15 cellular contexts compared by ENCODE assay signal in the genomic region with DNA sequence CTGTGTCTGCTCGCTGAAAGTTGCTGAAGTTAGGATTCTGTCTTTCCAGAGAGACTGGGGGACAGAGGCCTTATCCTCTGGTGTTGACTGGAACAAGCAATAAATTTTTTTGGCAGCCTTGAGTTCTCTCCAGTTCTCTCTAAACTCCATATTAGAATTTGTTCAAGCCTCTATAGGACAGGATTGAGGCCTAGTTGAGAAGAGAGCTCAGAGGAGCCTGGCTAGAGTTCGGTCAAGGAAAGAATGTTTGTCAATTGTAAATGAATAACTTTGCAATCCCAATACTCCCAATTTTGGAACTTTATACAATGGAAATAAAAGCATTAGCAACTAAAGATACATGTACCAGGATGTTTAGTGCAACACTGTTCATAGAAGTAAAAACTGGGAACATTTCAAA. TPM values are rescaled to one million over a fixed set of nuclear protein-coding genes. Genes with fewer than 3 reads are reported as not detected.
DNase-seq lines count a peak whose midpoint lies in the region; ATAC-seq and TF ChIP-seq lines count a peak whose summit lies in the region.
"Had no signal": no experiment of that assay in that cellular context is flagged by ENCODE, and none has a peak within 500 bp of the region (broad histone marks: within the 10 kb centered on the region; RNA-seq: fewer than 3 reads in every experiment).

No MANE protein-coding gene starts in this region.

- no peaks in the 10 kb centered on the region for H3F3A ChIP-seq in neural progenitor cell (ENCODE audit: low read depth)

- no peak for TF ChIP-seq CTCF in left ventricle myocardium inferior (IDR thresholded peaks at IDR 0.05; ENCODE audit: borderline replicate concordance)
- no peak for TF ChIP-seq CTCF in endodermal cell (conservative IDR thresholded peaks at IDR 0.05)
- TF ChIP-seq CTCF in neural progenitor cell (IDR thresholded peaks at IDR 0.05), result no peak

- peak overlapping the region; percentile 60 for H3K4me3 ChIP-seq in left ventricle myocardium inferior
- H3K4me3 ChIP-seq in endodermal cell (ENCODE audit: low read length), result no peak overlapping the region
- no peak overlapping the region for H3K4me3 ChIP-seq in neural progenitor cell
- H3K4me3 ChIP-seq: BLaER1 treated with 17β-estradiol and CSF1 and Interleukin-3, amounts not matched to agents 10 nM and 100 nM; GM23248 had no signal

- H3K27me3 ChIP-seq in left ventricle myocardium inferior (ENCODE audit: low read depth) (no peaks in the 10 kb centered on the region), endodermal cell (ENCODE audit: control insufficient read depth, insufficient read depth, low read length, poor library complexity, severe bottlenecking) (no peaks in the 10 kb centered on the region), neural progenitor cell (no peaks in the 10 kb centered on the region)
- H3K27me3 ChIP-seq: BLaER1 treated with 17β-estradiol and CSF1 and Interleukin-3, amounts not matched to agents 10 nM and 100 nM had no signal

- peak overlapping the region; percentile 57 for H2AFZ ChIP-seq in neural progenitor cell (replicated peaks)
- H2AFZ ChIP-seq: GM23248 had no signal

- H3K4me1 Mint-ChIP-seq in endodermal cell (peaks cover 7% of the 10 kb centered on the region), neural progenitor cell (no peaks in the 10 kb centered on the region)
- H3K4me1 Mint-ChIP-seq: CD4-positive, CD25-positive, alpha-beta regulatory T cell had no signal

- H3K79me2 ChIP-seq in neural progenitor cell (ENCODE audit: low read depth), result no peaks in the 10 kb centered on the region

- H3K4me1 ChIP-seq in left ventricle myocardium inferior (peaks cover 56% of the 10 kb centered on the region), endodermal cell (ENCODE audit: control insufficient read depth, insufficient read depth, low read length) (no peaks in the 10 kb centered on the region), neural progenitor cell (no peaks in the 10 kb centered on the region)

- H3K4me3 Mint-ChIP-seq in endodermal cell, result no peak overlapping the region
- H3K4me3 Mint-ChIP-seq in neural progenitor cell, result no peak overlapping the region
- H3K4me3 Mint-ChIP-seq: CD4-positive, CD25-positive, alpha-beta regulatory T cell had no signal

- H4K20me1 ChIP-seq in neural progenitor cell (ENCODE audit: low read depth), result no peaks in the 10 kb centered on the region
- H4K20me1 ChIP-seq: BLaER1 treated with 17β-estradiol and CSF1 and Interleukin-3, amounts not matched to agents 10 nM and 100 nM had no signal

- no peak for ATAC-seq in sciatic nerve
- ATAC-seq: HCT116 had no signal

- WGBS in endodermal cell (ENCODE audit: insufficient coverage in 1 of 2, insufficient read length in 1 of 2), 2 experiments, result 98% methylated on average over 2 of the region's 2 CpGs; no CpG with 5 or more reads in 1 of the 2 experiments

- intact Hi-C loops in left ventricle myocardium inferior (cut with micrococcal nuclease) (no loop called here), cardiac septum (cut with DNase I) (loop anchor here (2.0 kb wide), 1 partner anchor 17 kb away; a partner anchor contains a TSS), sciatic nerve (cut with DNase I) (no loop called here)

- H3K9me3 Mint-ChIP-seq in endodermal cell (no peaks in the 10 kb centered on the region), neural progenitor cell (no peaks in the 10 kb centered on the region)

- no peak overlapping the region for H3K4me2 ChIP-seq in neural progenitor cell
- H3K4me2 ChIP-seq: BLaER1 treated with 17β-estradiol and CSF1 and Interleukin-3, amounts not matched to agents 10 nM and 100 nM had no signal

- H3K36me3 ChIP-seq in left ventricle myocardium inferior (no peaks in the 10 kb centered on the region), endodermal cell (ENCODE audit: control insufficient read depth, insufficient read depth, low read length) (no peaks in the 10 kb centered on the region), neural progenitor cell (no peaks in the 10 kb centered on the region)
- H3K36me3 ChIP-seq: BLaER1 treated with 17β-estradiol and CSF1 and Interleukin-3, amounts not matched to agents 10 nM and 100 nM had no signal

- DNase-seq in left ventricle myocardium inferior (no peak), cardiac septum (ENCODE audit: low spot score) (no peak), endodermal cell (no peak), neural progenitor cell (ENCODE audit: low spot score) (no peak), sciatic nerve (ENCODE audit: low spot score) (no peak), NCI-H526 treated with DMSO at 0.1 percent for 48 hours (lab: John Stamatoyannopoulos, UW) (no peak), NCI-H774 (lab: John Stamatoyannopoulos, UW) (no peak)
- DNase-seq: ACHN; Calu3; CD4-positive, CD25-positive, alpha-beta regulatory T cell; DMS 273 treated with DMSO at 0.1 percent for 48 hours; GM23248 had no signal

- H3K36me3 Mint-ChIP-seq in endodermal cell (ENCODE audit: low read depth), result no peaks in the 10 kb centered on the region
- H3K36me3 Mint-ChIP-seq in neural progenitor cell, result no peaks in the 10 kb centered on the region

- peaks cover 2% of the 10 kb centered on the region for H3K27me3 Mint-ChIP-seq in endodermal cell (ENCODE audit: insufficient read depth)
- no peaks in the 10 kb centered on the region for H3K27me3 Mint-ChIP-seq in neural progenitor cell (ENCODE audit: insufficient read depth, low read depth)
- H3K27me3 Mint-ChIP-seq: CD4-positive, CD25-positive, alpha-beta regulatory T cell had no signal

- H3K27ac ChIP-seq in left ventricle myocardium inferior (replicated peaks) (peak overlapping the region; percentile 85), endodermal cell (ENCODE audit: low read depth, low read length) (no peak overlapping the region), neural progenitor cell (no peak overlapping the region)
- H3K27ac ChIP-seq: BLaER1 treated with 17β-estradiol and CSF1 and Interleukin-3, amounts not matched to agents 10 nM and 100 nM; GM23248; HL-60 had no signal

- peak overlapping the region; percentile 26 for H3K27ac Mint-ChIP-seq in endodermal cell
- H3K27ac Mint-ChIP-seq in neural progenitor cell, result no peak overlapping the region
- H3K27ac Mint-ChIP-seq: CD4-positive, CD25-positive, alpha-beta regulatory T cell had no signal

- no peaks in the 10 kb centered on the region for H3K9me3 ChIP-seq in left ventricle myocardium inferior (replicated peaks)
- H3K9me3 ChIP-seq in endodermal cell (ENCODE audit: control insufficient read depth, low read length), result no peaks in the 10 kb centered on the region
- H3K9me3 ChIP-seq in neural progenitor cell (ENCODE audit: low read depth), result no peaks in the 10 kb centered on the region
- H3K9me3 ChIP-seq: BLaER1 treated with 17β-estradiol and CSF1 and Interleukin-3, amounts not matched to agents 10 nM and 100 nM had no signal

- H3K9ac ChIP-seq in endodermal cell (ENCODE audit: extremely low read depth, low read length, poor library complexity, severe bottlenecking) (no peak overlapping the region), neural progenitor cell (no peak overlapping the region)
- H3K9ac ChIP-seq: BLaER1 treated with 17β-estradiol and CSF1 and Interleukin-3, amounts not matched to agents 10 nM and 100 nM; GM23248 had no signal

RNA-seq across cellular contexts. Expression of a gene that starts 16.7 kb away (rescaled TPM):
- total RNA-seq in left ventricle myocardium inferior (69.2 TPM), cardiac septum (49.4 TPM), endodermal cell (under 1 TPM in 1 of 2 donors, not detected in 1; 0.29 TPM), neural progenitor cell (ENCODE audit: low replicate concordance) (not detected in 2 replicates), sciatic nerve (16.0 TPM)
- polyA plus RNA-seq in endodermal cell (2013, experiment 1 of 2), result 0.53 TPM
- 1.0 TPM for polyA plus RNA-seq in endodermal cell (2013, experiment 2 of 2)

Comparison
In these comparisons a context has a peak if more than half of its experiments do, and no peak if none do; other contexts are left out.
1. RNA of a gene that starts 16.7 kb away (total RNA-seq): 69.2 TPM in left ventricle myocardium inferior (single experiment), 49.4 TPM in cardiac septum (single experiment) and 16.0 TPM in sciatic nerve (single experiment); 0.29 TPM in endodermal cell and not detected in neural progenitor cell; every median in the first group is over 10 times any median in the second.